ENCODE assay signal across 1 cellular context in the genomic region with DNA sequence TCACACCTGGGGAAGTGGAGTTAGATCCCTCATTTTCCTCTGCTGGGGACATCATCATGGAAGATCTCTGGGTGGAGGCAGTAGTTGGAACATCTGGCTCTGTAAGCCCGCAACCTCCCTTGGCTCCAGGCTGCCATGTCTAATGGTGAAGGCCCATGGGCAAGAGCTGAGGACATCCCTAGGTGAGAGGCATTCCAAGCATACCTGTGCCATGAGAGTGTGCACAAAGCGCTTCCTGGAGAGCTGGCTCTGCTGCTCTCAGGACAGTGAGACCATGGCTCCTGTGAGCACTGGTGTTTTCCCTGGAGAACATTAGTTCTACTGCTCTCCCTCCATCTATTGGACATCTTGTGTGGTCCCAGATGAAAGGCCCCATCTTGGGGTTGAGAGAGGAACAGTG.
A peak's percentile ranks its signal among the peaks of the same experiment; 100 is the strongest.
TF ChIP-seq lines count a peak whose summit lies in the region.

No MANE protein-coding gene starts in this region.

TF ChIP-seq in GM23338, 12 proteins besides CTCF, POLR2A, EP300 and RAD21 (continued from another document):
- TF ChIP-seq, protein P1, sequence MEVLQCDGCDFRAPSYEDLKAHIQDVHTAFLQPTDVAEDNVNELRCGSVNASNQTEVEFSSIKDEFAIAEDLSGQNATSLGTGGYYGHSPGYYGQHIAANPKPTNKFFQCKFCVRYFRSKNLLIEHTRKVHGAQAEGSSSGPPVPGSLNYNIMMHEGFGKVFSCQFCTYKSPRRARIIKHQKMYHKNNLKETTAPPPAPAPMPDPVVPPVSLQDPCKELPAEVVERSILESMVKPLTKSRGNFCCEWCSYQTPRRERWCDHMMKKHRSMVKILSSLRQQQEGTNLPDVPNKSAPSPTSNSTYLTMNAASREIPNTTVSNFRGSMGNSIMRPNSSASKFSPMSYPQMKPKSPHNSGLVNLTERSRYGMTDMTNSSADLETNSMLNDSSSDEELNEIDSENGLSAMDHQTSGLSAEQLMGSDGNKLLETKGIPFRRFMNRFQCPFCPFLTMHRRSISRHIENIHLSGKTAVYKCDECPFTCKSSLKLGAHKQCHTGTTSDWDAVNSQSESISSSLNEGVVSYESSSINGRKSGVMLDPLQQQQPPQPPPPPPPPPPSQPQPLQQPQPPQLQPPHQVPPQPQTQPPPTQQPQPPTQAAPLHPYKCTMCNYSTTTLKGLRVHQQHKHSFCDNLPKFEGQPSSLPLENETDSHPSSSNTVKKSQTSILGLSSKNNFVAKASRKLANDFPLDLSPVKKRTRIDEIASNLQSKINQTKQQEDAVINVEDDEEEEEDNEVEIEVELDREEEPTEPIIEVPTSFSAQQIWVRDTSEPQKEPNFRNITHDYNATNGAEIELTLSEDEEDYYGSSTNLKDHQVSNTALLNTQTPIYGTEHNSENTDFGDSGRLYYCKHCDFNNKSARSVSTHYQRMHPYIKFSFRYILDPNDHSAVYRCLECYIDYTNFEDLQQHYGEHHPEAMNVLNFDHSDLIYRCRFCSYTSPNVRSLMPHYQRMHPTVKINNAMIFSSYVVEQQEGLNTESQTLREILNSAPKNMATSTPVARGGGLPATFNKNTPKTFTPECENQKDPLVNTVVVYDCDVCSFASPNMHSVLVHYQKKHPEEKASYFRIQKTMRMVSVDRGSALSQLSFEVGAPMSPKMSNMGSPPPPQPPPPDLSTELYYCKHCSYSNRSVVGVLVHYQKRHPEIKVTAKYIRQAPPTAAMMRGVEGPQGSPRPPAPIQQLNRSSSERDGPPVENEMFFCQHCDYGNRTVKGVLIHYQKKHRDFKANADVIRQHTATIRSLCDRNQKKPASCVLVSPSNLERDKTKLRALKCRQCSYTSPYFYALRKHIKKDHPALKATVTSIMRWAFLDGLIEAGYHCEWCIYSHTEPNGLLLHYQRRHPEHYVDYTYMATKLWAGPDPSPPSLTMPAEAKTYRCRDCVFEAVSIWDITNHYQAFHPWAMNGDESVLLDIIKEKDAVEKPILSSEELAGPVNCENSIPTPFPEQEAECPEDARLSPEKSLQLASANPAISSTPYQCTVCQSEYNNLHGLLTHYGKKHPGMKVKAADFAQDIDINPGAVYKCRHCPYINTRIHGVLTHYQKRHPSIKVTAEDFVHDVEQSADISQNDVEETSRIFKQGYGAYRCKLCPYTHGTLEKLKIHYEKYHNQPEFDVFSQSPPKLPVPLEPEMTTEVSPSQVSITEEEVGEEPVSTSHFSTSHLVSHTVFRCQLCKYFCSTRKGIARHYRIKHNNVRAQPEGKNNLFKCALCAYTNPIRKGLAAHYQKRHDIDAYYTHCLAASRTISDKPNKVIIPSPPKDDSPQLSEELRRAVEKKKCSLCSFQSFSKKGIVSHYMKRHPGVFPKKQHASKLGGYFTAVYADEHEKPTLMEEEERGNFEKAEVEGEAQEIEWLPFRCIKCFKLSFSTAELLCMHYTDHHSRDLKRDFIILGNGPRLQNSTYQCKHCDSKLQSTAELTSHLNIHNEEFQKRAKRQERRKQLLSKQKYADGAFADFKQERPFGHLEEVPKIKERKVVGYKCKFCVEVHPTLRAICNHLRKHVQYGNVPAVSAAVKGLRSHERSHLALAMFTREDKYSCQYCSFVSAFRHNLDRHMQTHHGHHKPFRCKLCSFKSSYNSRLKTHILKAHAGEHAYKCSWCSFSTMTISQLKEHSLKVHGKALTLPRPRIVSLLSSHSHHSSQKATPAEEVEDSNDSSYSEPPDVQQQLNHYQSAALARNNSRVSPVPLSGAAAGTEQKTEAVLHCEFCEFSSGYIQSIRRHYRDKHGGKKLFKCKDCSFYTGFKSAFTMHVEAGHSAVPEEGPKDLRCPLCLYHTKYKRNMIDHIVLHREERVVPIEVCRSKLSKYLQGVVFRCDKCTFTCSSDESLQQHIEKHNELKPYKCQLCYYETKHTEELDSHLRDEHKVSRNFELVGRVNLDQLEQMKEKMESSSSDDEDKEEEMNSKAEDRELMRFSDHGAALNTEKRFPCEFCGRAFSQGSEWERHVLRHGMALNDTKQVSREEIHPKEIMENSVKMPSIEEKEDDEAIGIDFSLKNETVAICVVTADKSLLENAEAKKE (CRISPR knock-in tag; IDR thresholded peaks at IDR 0.05), result peak; percentile 80
